In genomic region chr12:115337693-115338543, GRCh38 we compare ENCODE assay signal across 8 cellular contexts.
DNase-seq lines count a peak whose midpoint lies in the region; ATAC-seq and TF ChIP-seq lines count a peak whose summit lies in the region.

No MANE protein-coding gene starts in this region.

- no peaks in the 10 kb centered on the region for H3K36me3 Mint-ChIP-seq in activated T-helper 2 cell treated with anti-CD3 and anti-CD28 coated beads, Interferon-gamma antibody, Interleukin-2, Interleukin-4, amounts not matched to agents 10 μg/mL and 5 μg/mL and 100 μg/mL, durations not matched to agents 14 hours and 24 hours and 36 hours (ENCODE audit: low read depth)

- H3K27ac Mint-ChIP-seq in activated T-helper 2 cell treated with anti-CD3 and anti-CD28 coated beads, Interferon-gamma antibody, Interleukin-2, Interleukin-4, amounts not matched to agents 10 μg/mL and 5 μg/mL and 100 μg/mL, durations not matched to agents 14 hours and 24 hours and 36 hours: no peak overlapping the region

- peaks cover 18% of the 10 kb centered on the region for H3K9me3 Mint-ChIP-seq in activated T-helper 2 cell treated with anti-CD3 and anti-CD28 coated beads, Interferon-gamma antibody, Interleukin-2, Interleukin-4, amounts not matched to agents 10 μg/mL and 5 μg/mL and 100 μg/mL, durations not matched to agents 14 hours and 24 hours and 36 hours

- no peak overlapping the region for H3K4me3 Mint-ChIP-seq in activated T-helper 2 cell treated with anti-CD3 and anti-CD28 coated beads, Interferon-gamma antibody, Interleukin-2, Interleukin-4, amounts not matched to agents 10 μg/mL and 5 μg/mL and 100 μg/mL, durations not matched to agents 14 hours and 24 hours and 36 hours (ENCODE audit: low read depth)

- no peak for ATAC-seq in GM18502 (IDR thresholded peaks at IDR 0.05; ENCODE audit: poor library complexity, unreplicated experiment)
- no peak for ATAC-seq in HG02885 (IDR thresholded peaks at IDR 0.05; ENCODE audit: poor library complexity, unreplicated experiment)
- no peak for ATAC-seq in GM18873 (IDR thresholded peaks at IDR 0.05; ENCODE audit: low FRiP score, unreplicated experiment)

- 58 to 61% methylated on average over 12 of the region's 12 CpGs for WGBS in lower leg skin, 2 donors

- no peak overlapping the region for H3K4me3 ChIP-seq in LNCaP clone FGC (ENCODE audit: low read depth, low read length)
- no peak overlapping the region for H3K4me3 ChIP-seq in cardiac fibroblast (replicated peaks in 1 of 2; ENCODE audit: low read depth in 2 of 2, low read length in 2 of 2)
- H3K4me3 ChIP-seq in lower leg skin (ENCODE audit: low read depth, poor library complexity, severe bottlenecking): no peak overlapping the region

- no peak for TF ChIP-seq POLR2A in lower leg skin (IDR thresholded peaks at IDR 0.05)

- no peaks in the 10 kb centered on the region for H3K4me1 Mint-ChIP-seq in activated T-helper 2 cell treated with anti-CD3 and anti-CD28 coated beads, Interferon-gamma antibody, Interleukin-2, Interleukin-4, amounts not matched to agents 10 μg/mL and 5 μg/mL and 100 μg/mL, durations not matched to agents 14 hours and 24 hours and 36 hours (ENCODE audit: low read depth)

- in situ Hi-C loops in ACHN (cut with HindIII; ENCODE audit: low pct_ligation_motif_present, low pct_unique_long_range_greater_than_20kb, low sequenced_read_pairs): no loop called here

- no peaks in the 10 kb centered on the region for H3K27me3 Mint-ChIP-seq in activated T-helper 2 cell treated with anti-CD3 and anti-CD28 coated beads, Interferon-gamma antibody, Interleukin-2, Interleukin-4, amounts not matched to agents 10 μg/mL and 5 μg/mL and 100 μg/mL, durations not matched to agents 14 hours and 24 hours and 36 hours (ENCODE audit: low read depth)

- TF ChIP-seq CTCF in LNCaP clone FGC (IDR thresholded peaks at IDR 0.05; ENCODE audit: control insufficient read depth, extremely low read depth, insufficient read depth) (no peak), cardiac fibroblast (IDR thresholded peaks at IDR 0.05; ENCODE audit: low read depth, low read length) (no peak), lower leg skin (IDR thresholded peaks at IDR 0.05) (no peak)

- DNase-seq in ACHN (peak; percentile 89), LNCaP clone FGC (ENCODE audit: low read depth) (peak; percentile 53), cardiac fibroblast (ENCODE audit: low read depth in 2 of 2) (peak; percentile 80 to 97), lower leg skin (ENCODE audit: low spot score in 2 of 2) (peak; percentile 83 to 93)
- DNase-seq in activated T-helper 2 cell treated with anti-CD3 and anti-CD28 coated beads, Interferon-gamma antibody, Interleukin-2, Interleukin-4, amounts not matched to agents 10 μg/mL and 5 μg/mL and 100 μg/mL, durations not matched to agents 14 hours and 24 hours and 36 hours (ENCODE audit: low spot score): no peak

- intact Hi-C loops in lower leg skin (cut with DNase I; ENCODE audit: low total_unique reads): no loop called here
- intact Hi-C loops in activated T-helper 2 cell treated with anti-CD3 and anti-CD28 coated beads, Interferon-gamma antibody, Interleukin-2, Interleukin-4, amounts not matched to agents 10 μg/mL and 5 μg/mL and 100 μg/mL, durations not matched to agents 14 hours and 24 hours and 36 hours (cut with micrococcal nuclease): no loop called here
